ENCODE assay signal across 20 cellular contexts in genomic region chr9:125609744-125610143, GRCh38.
DNase-seq lines count a peak whose midpoint lies in the region; ATAC-seq and TF ChIP-seq lines count a peak whose summit lies in the region.
"Had no signal": no experiment of that assay in that cellular context is flagged by ENCODE, and none has a peak within 500 bp of the region (broad histone marks: within the 10 kb centered on the region; RNA-seq: fewer than 3 reads in every experiment).

No MANE protein-coding gene starts in this region.

- POLR2A ChIA-PET in activated CD4-positive, alpha-beta T cell treated with anti-CD3 and anti-CD28 coated beads for 36 hours (lab: Charles Lee): interaction anchor here (0.6 kb wide), 1 partner anchor 415 kb away, joined by 9 read pairs; no protein-coding TSS in a partner anchor

- intact Hi-C loops in activated CD4-positive, alpha-beta T cell treated with anti-CD3 and anti-CD28 coated beads for 36 hours (cut with DNase I, micrococcal nuclease): no loop called here
- intact Hi-C loops in activated naive CD4-positive, alpha-beta T cell treated with anti-CD3 and anti-CD28 coated beads for 36 hours (cut with micrococcal nuclease): no loop called here
- intact Hi-C loops in spleen (cut with DNase I; ENCODE audit: low total_unique reads): no loop called here

- H3K4me3 ChIP-seq in spleen: no peak overlapping the region
- H3K4me3 ChIP-seq: GM23338, MG63 had no signal

- no peak for TF ChIP-seq POLR2A in spleen (IDR thresholded peaks at IDR 0.05)

- no peaks in the 10 kb centered on the region for H3K9me3 Mint-ChIP-seq in activated CD4-positive, alpha-beta T cell treated with anti-CD3 and anti-CD28 coated beads for 36 hours (ENCODE audit: low read depth)
- H3K9me3 Mint-ChIP-seq in activated naive CD4-positive, alpha-beta T cell treated with anti-CD3 and anti-CD28 coated beads for 36 hours: no peaks in the 10 kb centered on the region
- H3K9me3 Mint-ChIP-seq in activated naive CD8-positive, alpha-beta T cell treated with anti-CD3 and anti-CD28 coated beads, Interleukin-2, amount 50 U/mL, for 24 hours: no peaks in the 10 kb centered on the region
- H3K9me3 Mint-ChIP-seq in stimulated activated naive CD8-positive, alpha-beta T cell treated with anti-CD3 and anti-CD28 coated beads, Interleukin-15, amount 100 ng/mL, for 72 hours: no peaks in the 10 kb centered on the region
- H3K9me3 Mint-ChIP-seq: CD14-positive monocyte, GM23338, IgD-negative memory B cell had no signal

- peaks cover 4% of the 10 kb centered on the region for H3K36me3 Mint-ChIP-seq in activated CD4-positive, alpha-beta T cell treated with anti-CD3 and anti-CD28 coated beads for 36 hours (ENCODE audit: low read depth)
- peaks cover 2% of the 10 kb centered on the region for H3K36me3 Mint-ChIP-seq in activated naive CD4-positive, alpha-beta T cell treated with anti-CD3 and anti-CD28 coated beads for 36 hours (ENCODE audit: low read depth)
- peaks cover 8% of the 10 kb centered on the region for H3K36me3 Mint-ChIP-seq in activated naive CD8-positive, alpha-beta T cell treated with anti-CD3 and anti-CD28 coated beads, Interleukin-2, amount 50 U/mL, for 24 hours (ENCODE audit: low read depth)

- no peak overlapping the region for H3K4me3 Mint-ChIP-seq in activated CD4-positive, alpha-beta T cell treated with anti-CD3 and anti-CD28 coated beads for 36 hours
- H3K4me3 Mint-ChIP-seq in activated naive CD4-positive, alpha-beta T cell treated with anti-CD3 and anti-CD28 coated beads for 36 hours: no peak overlapping the region
- peak overlapping the region; percentile 56 for H3K4me3 Mint-ChIP-seq in activated naive CD8-positive, alpha-beta T cell treated with anti-CD3 and anti-CD28 coated beads, Interleukin-2, amount 50 U/mL, for 24 hours
- peak overlapping the region; percentile 5 to 50 for H3K4me3 Mint-ChIP-seq in stimulated activated naive CD8-positive, alpha-beta T cell treated with anti-CD3 and anti-CD28 coated beads, Interleukin-15, amount 100 ng/mL, for 72 hours
- H3K4me3 Mint-ChIP-seq: CD14-positive monocyte, GM23338 had no signal

- no peaks in the 10 kb centered on the region for H3K36me3 ChIP-seq in spleen
- H3K36me3 ChIP-seq: MG63 had no signal

- H3K27ac ChIP-seq in spleen: no peak overlapping the region

- WGBS in spleen, 5 donors: 74 to 94% (median 82%) methylated on average over 1 of the region's 1 CpG

- peak overlapping the region; percentile 71 for H3K27ac Mint-ChIP-seq in activated CD4-positive, alpha-beta T cell treated with anti-CD3 and anti-CD28 coated beads for 36 hours
- H3K27ac Mint-ChIP-seq in activated naive CD4-positive, alpha-beta T cell treated with anti-CD3 and anti-CD28 coated beads for 36 hours: peak overlapping the region; percentile 21
- peak overlapping the region; percentile 91 for H3K27ac Mint-ChIP-seq in activated naive CD8-positive, alpha-beta T cell treated with anti-CD3 and anti-CD28 coated beads, Interleukin-2, amount 50 U/mL, for 24 hours
- peak overlapping the region; percentile 75 to 79 for H3K27ac Mint-ChIP-seq in stimulated activated naive CD8-positive, alpha-beta T cell treated with anti-CD3 and anti-CD28 coated beads, Interleukin-15, amount 100 ng/mL, for 72 hours
- H3K27ac Mint-ChIP-seq: CD14-positive monocyte, GM23338, IgD-negative memory B cell had no signal

- H3K9me3 ChIP-seq in spleen: no peaks in the 10 kb centered on the region
- H3K9me3 ChIP-seq: MG63 had no signal

- H3K27me3 ChIP-seq in spleen (replicated peaks in 1 of 7): no peaks in the 10 kb centered on the region
- H3K27me3 ChIP-seq: MG63 had no signal

- DNase-seq in activated CD4-positive, alpha-beta T cell treated with anti-CD3 and anti-CD28 coated beads for 36 hours: no peak
- no peak for DNase-seq in activated CD4-positive, alpha-beta T cell treated with anti-CD3 and anti-CD28 coated beads for 4 hours
- DNase-seq in activated naive CD4-positive, alpha-beta T cell treated with anti-CD3 and anti-CD28 coated beads for 36 hours: no peak
- DNase-seq in activated naive CD4-positive, alpha-beta T cell treated with Interleukin-2 at 50 U/mL for 16 hours: no peak
- DNase-seq in activated naive CD8-positive, alpha-beta T cell treated with anti-CD3 and anti-CD28 coated beads, Interleukin-2, amount 50 U/mL, for 24 hours: no peak
- no peak for DNase-seq in stimulated activated naive CD8-positive, alpha-beta T cell treated with anti-CD3 and anti-CD28 coated beads, Interleukin-15, amount 100 ng/mL, for 72 hours
- DNase-seq in NCI-H2029 treated with DMSO at 0.1 percent for 48 hours (lab: John Stamatoyannopoulos, UW) (no peak), spleen (no peak)
- DNase-seq: 8988T, DMS79, Kasumi-1, MG63, NCI-H1092, NCI-H146, NCI-H2081, NCI-H748 treated with DMSO at 0.1 percent for 48 hours, OCI-M1 had no signal

- peak; percentile 78 for ATAC-seq in activated CD4-positive, alpha-beta T cell treated with anti-CD3 and anti-CD28 coated beads for 36 hours
- ATAC-seq in activated naive CD8-positive, alpha-beta T cell treated with anti-CD3 and anti-CD28 coated beads, Interleukin-2, amount 50 U/mL, for 24 hours: peak; percentile 97
- peak; percentile 72 for ATAC-seq in stimulated activated naive CD8-positive, alpha-beta T cell treated with anti-CD3 and anti-CD28 coated beads, Interleukin-15, amount 100 ng/mL, for 72 hours
- ATAC-seq: GM23338 had no signal

- CTCF ChIA-PET in activated CD4-positive, alpha-beta T cell treated with anti-CD3 and anti-CD28 coated beads for 36 hours (lab: Charles Lee): interaction anchor here (0.6 kb wide), 1 partner anchor 8 kb away, joined by 4 read pairs; no protein-coding TSS in a partner anchor
- CTCF ChIA-PET in activated naive CD4-positive, alpha-beta T cell treated with anti-CD3 and anti-CD28 coated beads for 36 hours (lab: Charles Lee): interaction anchor here (0.6 to 1.5 kb wide), 2 partner anchors 16 to 1634 kb away, joined by 3 to 4 read pairs; no protein-coding TSS in a partner anchor

- peaks cover 0 to 40% (median 14%) of the 10 kb centered on the region in 6 donors for H3K4me1 ChIP-seq in spleen

- TF ChIP-seq CTCF in spleen (IDR thresholded peaks at IDR 0.05 in 8 of 11, conservative IDR thresholded peaks at IDR 0.05 in 3 of 11): no peak

- H3K27me3 Mint-ChIP-seq in activated CD4-positive, alpha-beta T cell treated with anti-CD3 and anti-CD28 coated beads for 36 hours: no peaks in the 10 kb centered on the region
- no peaks in the 10 kb centered on the region for H3K27me3 Mint-ChIP-seq in activated naive CD4-positive, alpha-beta T cell treated with anti-CD3 and anti-CD28 coated beads for 36 hours (ENCODE audit: low read depth)
- no peaks in the 10 kb centered on the region for H3K27me3 Mint-ChIP-seq in activated naive CD8-positive, alpha-beta T cell treated with anti-CD3 and anti-CD28 coated beads, Interleukin-2, amount 50 U/mL, for 24 hours
- no peaks in the 10 kb centered on the region for H3K27me3 Mint-ChIP-seq in stimulated activated naive CD8-positive, alpha-beta T cell treated with anti-CD3 and anti-CD28 coated beads, Interleukin-15, amount 100 ng/mL, for 72 hours
- H3K27me3 Mint-ChIP-seq: IgD-negative memory B cell had no signal

- H3K4me1 Mint-ChIP-seq in activated CD4-positive, alpha-beta T cell treated with anti-CD3 and anti-CD28 coated beads for 36 hours: peaks cover 43% of the 10 kb centered on the region
- H3K4me1 Mint-ChIP-seq in activated naive CD4-positive, alpha-beta T cell treated with anti-CD3 and anti-CD28 coated beads for 36 hours (ENCODE audit: low read depth): peaks cover 34% of the 10 kb centered on the region
- H3K4me1 Mint-ChIP-seq in activated naive CD8-positive, alpha-beta T cell treated with anti-CD3 and anti-CD28 coated beads, Interleukin-2, amount 50 U/mL, for 24 hours: peaks cover 33% of the 10 kb centered on the region
- H3K4me1 Mint-ChIP-seq in stimulated activated naive CD8-positive, alpha-beta T cell treated with anti-CD3 and anti-CD28 coated beads, Interleukin-15, amount 100 ng/mL, for 72 hours: peaks cover 45% of the 10 kb centered on the region
- H3K4me1 Mint-ChIP-seq: CD14-positive monocyte had no signal

Comparison
In these comparisons a context has a peak if more than half of its experiments do, and no peak if none do; other contexts are left out.
1. H3K27ac Mint-ChIP-seq: peak in every context shown above with its lines; median percentile 91 in activated naive CD8-positive, alpha-beta T cell treated with anti-CD3 and anti-CD28 coated beads, Interleukin-2, amount 50 U/mL, for 24 hours; 77 in stimulated activated naive CD8-positive, alpha-beta T cell treated with anti-CD3 and anti-CD28 coated beads, Interleukin-15, amount 100 ng/mL, for 72 hours; 71 in activated CD4-positive, alpha-beta T cell treated with anti-CD3 and anti-CD28 coated beads for 36 hours; 21 in activated naive CD4-positive, alpha-beta T cell treated with anti-CD3 and anti-CD28 coated beads for 36 hours.
2. H3K4me3 Mint-ChIP-seq: peak in activated naive CD8-positive, alpha-beta T cell treated with anti-CD3 and anti-CD28 coated beads, Interleukin-2, amount 50 U/mL, for 24 hours (single experiment) and stimulated activated naive CD8-positive, alpha-beta T cell treated with anti-CD3 and anti-CD28 coated beads, Interleukin-15, amount 100 ng/mL, for 72 hours (2 of 2); none in activated CD4-positive, alpha-beta T cell treated with anti-CD3 and anti-CD28 coated beads for 36 hours (single experiment) and activated naive CD4-positive, alpha-beta T cell treated with anti-CD3 and anti-CD28 coated beads for 36 hours (single experiment).
3. Peak in every context shown above with its lines, with median percentiles within 50 percentile points of each other: ATAC-seq.